Comparison of ENCODE assay signal across 18 cellular contexts in the genomic region with DNA sequence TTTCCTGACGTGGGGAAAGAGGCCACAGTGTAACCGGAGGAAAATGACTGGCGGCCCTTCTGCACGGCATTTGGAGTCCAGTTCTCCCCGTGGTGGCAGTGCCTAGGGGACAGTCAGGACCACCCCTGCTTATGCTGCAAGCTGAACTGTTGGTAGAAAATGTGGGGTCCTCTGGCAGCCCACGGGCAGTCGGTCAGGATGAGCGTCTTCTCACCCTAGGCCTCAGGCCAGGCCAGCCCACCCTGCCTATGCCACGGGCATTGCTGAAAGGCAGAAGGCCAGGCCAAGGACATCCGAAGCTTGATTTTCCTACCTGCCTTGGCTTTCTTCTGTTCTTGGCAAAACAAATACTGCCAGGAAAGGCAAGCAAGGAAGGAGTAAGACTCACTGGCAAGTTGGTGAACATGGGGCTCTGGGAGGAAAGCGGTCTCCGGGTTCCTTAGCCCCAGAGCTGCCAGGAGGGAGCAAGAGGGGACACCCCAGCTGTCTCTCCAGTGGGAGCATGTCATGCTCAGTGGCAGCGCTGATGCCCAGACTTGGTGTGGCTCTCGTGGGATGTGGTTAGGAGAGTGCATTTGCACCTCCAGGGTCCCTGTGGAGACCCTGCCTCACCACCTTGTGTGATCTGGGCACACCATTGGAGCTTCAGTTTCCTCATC.
"Had no signal": no experiment of that assay in that cellular context is flagged by ENCODE, and none has a peak within 500 bp of the region (broad histone marks: within the 10 kb centered on the region; RNA-seq: fewer than 3 reads in every experiment).

No MANE protein-coding gene starts in this region.

- H3K4me3 ChIP-seq: SJSA1, SK-N-MC had no signal

- H3K27ac ChIP-seq: SJSA1, SK-N-MC had no signal

- H3K4me1 ChIP-seq: SJSA1 had no signal

- H3K27me3 ChIP-seq: SJSA1 had no signal

- H3K36me3 ChIP-seq: SJSA1 had no signal

- DNase-seq: KBM-7, MV-4-11, NCI-H1048, NCI-H1105, NCI-H1436 treated with DMSO at 0.1 percent for 48 hours, NCI-H1694, NCI-H187 treated with DMSO at 0.1 percent for 48 hours, NCI-H2029 treated with DMSO at 0.1 percent for 48 hours, NCI-H2227 treated with DMSO at 0.1 percent for 48 hours, NCI-H510A, NCI-H524 treated with DMSO at 0.1 percent for 48 hours, NCI-H774, OCI-M1, Right ventricle myocardium superior, RPMI8226, SIG-M5 had no signal

- H3K9me3 ChIP-seq: SJSA1 had no signal
